11 cellular contexts compared by ENCODE assay signal in the genomic region with DNA sequence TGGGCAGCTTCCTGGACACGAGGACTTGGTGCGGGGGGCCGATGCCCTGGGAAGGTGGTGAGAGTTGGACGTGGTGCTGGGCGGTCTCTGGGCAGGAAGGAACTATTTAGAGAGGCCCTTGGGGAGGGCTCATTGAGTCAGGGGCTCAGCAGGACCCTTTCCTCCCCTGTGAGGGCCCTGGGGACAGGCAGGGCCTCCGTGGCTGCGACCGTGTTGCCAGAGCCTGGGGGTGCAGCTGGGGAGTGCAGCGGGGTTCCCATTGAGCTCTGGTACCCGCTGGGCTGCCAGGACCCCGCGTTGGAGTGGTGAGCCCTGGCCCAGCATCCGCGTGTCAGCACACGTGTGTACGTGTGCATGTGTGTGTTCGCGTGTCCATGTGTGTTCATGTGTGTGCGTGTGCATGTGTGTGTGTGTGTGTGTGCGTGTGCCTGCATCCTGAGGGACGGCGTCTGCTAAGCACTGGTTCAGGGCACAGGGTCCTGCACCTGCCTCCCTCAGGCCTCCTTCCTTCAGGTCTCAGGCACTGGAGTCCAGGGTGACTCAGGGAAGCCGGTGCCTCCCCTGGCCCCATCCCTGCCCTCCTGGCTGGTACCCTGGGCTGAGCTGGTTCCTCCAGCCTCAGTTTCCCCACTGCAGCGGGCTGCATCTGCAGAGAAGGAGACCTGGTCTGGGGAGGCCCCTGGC. TPM values are rescaled to one million over a fixed set of nuclear protein-coding genes. Genes with fewer than 3 reads are reported as not detected.
DNase-seq lines count a peak whose midpoint lies in the region; ATAC-seq, FAIRE-seq and TF ChIP-seq lines count a peak whose summit lies in the region.
"Had no signal": no experiment of that assay in that cellular context is flagged by ENCODE, and none has a peak within 500 bp of the region (broad histone marks: within the 10 kb centered on the region; RNA-seq: fewer than 3 reads in every experiment).

No MANE protein-coding gene starts in this region.

- no peak for TF ChIP-seq POLR2A in A549 (IDR thresholded peaks at IDR 0.05; ENCODE audit: low read length)

- H3K9me3 Mint-ChIP-seq in GM23338: no peaks in the 10 kb centered on the region

- no peak overlapping the region for H3K4me3 Mint-ChIP-seq in GM23338

- no peak for TF ChIP-seq EP300 in A549 (IDR thresholded peaks at IDR 0.05)

- H3K9me2 ChIP-seq in DOHH2 (replicated peaks; ENCODE audit: control insufficient read depth, low read length): no peaks in the 10 kb centered on the region
- no peaks in the 10 kb centered on the region for H3K9me2 ChIP-seq in GM23338 (ENCODE audit: insufficient read depth)

- H3K36me3 Mint-ChIP-seq in GM23338 (ENCODE audit: low read depth): no peaks in the 10 kb centered on the region

- H3K27me3 ChIP-seq in DOHH2 (ENCODE audit: control insufficient read depth, low read length) (peaks cover 61% of the 10 kb centered on the region), RWPE2 (ENCODE audit: insufficient read depth, poor library complexity, severe bottlenecking) (no peaks in the 10 kb centered on the region), endocrine pancreas (ENCODE audit: control insufficient read depth, insufficient read depth, low read length) (peaks cover 5% of the 10 kb centered on the region), GM23338 (ENCODE audit: insufficient read depth) (peaks cover 45% of the 10 kb centered on the region)

- H3K4me3 ChIP-seq in A549 (no peak overlapping the region; the same call in 2 of the 3 replicates), DOHH2 (ENCODE audit: low read length) (no peak overlapping the region), RWPE2 (ENCODE audit: severe bottlenecking) (no peak overlapping the region), endocrine pancreas (ENCODE audit: control insufficient read depth, insufficient read depth, low read length) (no peak overlapping the region), GM23338 (no peak overlapping the region)
- H3K4me3 ChIP-seq: SJSA1 had no signal

- peak overlapping the region; percentile 72 for H3K9ac ChIP-seq in endocrine pancreas (ENCODE audit: control insufficient read depth, insufficient read depth, low read length)

- H4K20me1 ChIP-seq in DOHH2 (ENCODE audit: control insufficient read depth, insufficient read depth, low read depth, low read length) (no peaks in the 10 kb centered on the region), GM23338 (replicated peaks; ENCODE audit: insufficient read depth) (no peaks in the 10 kb centered on the region; the same call in 1 of the 2 replicates)

- FAIRE-seq in A549 (lab: Jason Lieb, UNC) (no peak), GM19239 (lab: Jason Lieb, UNC) (no peak)
- FAIRE-seq: colon had no signal

- H3K27ac Mint-ChIP-seq in GM23338: no peak overlapping the region

- peaks cover under 1% of the 10 kb centered on the region; the same call in 1 of the 3 replicates for H3K4me1 Mint-ChIP-seq in GM23338

- CTCF ChIA-PET in A549 (lab: Yijun Ruan, JAX): interaction anchor here (0.6 to 8.8 kb wide), 27 partner anchors 9 to 236 kb away, joined by 3 to 126 read pairs (median 5); partner anchors contain the start of genes AGRN, HES4, ISG15 and PERM1

- H3F3A ChIP-seq in DOHH2 (ENCODE audit: control insufficient read depth, insufficient read depth) (no peaks in the 10 kb centered on the region), GM23338 (replicated peaks; ENCODE audit: low read depth) (0 out of 2 replicates have a peak, but pooled peaks cover 5% of the 10 kb centered on the region)

- H2AFZ ChIP-seq in GM23338: no peak overlapping the region

- POLR2A ChIA-PET in A549 (lab: Yijun Ruan, JAX): interaction anchor here (1.0 kb wide), 2 partner anchors 16 to 62 kb away, joined by 3 to 5 read pairs; no protein-coding TSS in a partner anchor

- WGBS in A549 (ENCODE audit: missing lambda C conversion rate): 73% methylated on average over 18 of the region's 24 CpGs

- H3K27me3 Mint-ChIP-seq in GM23338 (ENCODE audit: insufficient read depth, low read depth, poor library complexity): peaks cover 41% of the 10 kb centered on the region

- H3K36me3 ChIP-seq in DOHH2 (ENCODE audit: control insufficient read depth, low read length) (no peaks in the 10 kb centered on the region), RWPE2 (ENCODE audit: low read depth) (no peaks in the 10 kb centered on the region), endocrine pancreas (ENCODE audit: control insufficient read depth, insufficient read depth, low read length) (no peaks in the 10 kb centered on the region), GM23338 (ENCODE audit: insufficient read depth) (no peaks in the 10 kb centered on the region)
- H3K36me3 ChIP-seq: SJSA1 had no signal

- H3K79me2 ChIP-seq in DOHH2 (ENCODE audit: control insufficient read depth, low read length) (no peaks in the 10 kb centered on the region), GM23338 (replicated peaks; ENCODE audit: insufficient read depth) (no peaks in the 10 kb centered on the region)

- H3K27ac ChIP-seq in A549 (peak overlapping the region; percentile 76 to 88; a peak in 5 of 6 replicates), DOHH2 (ENCODE audit: low read depth, low read length) (no peak overlapping the region), RWPE2 (ENCODE audit: poor library complexity, severe bottlenecking) (peak overlapping the region; percentile 54), GM23338 (ENCODE audit: low read depth) (no peak overlapping the region)
- H3K27ac ChIP-seq: SJSA1 had no signal

- DNase-seq in A549 (ENCODE audit: low read depth in 1 of 2, low spot score in 1 of 2) (no peak), RWPE2 (ENCODE audit: low spot score) (no peak), occipital lobe (lab: John Stamatoyannopoulos, UW) (no peak), GM23338 (ENCODE audit: low spot score) (no peak), GM19239 (ENCODE audit: insufficient read length, low spot score) (no peak)
- DNase-seq in stimulated activated CD4-positive, alpha-beta T cell treated with anti-CD3 and anti-CD28 coated beads, Interleukin-4, amount 100 ng/mL, for 1 hour: no peak

- H3K4me2 ChIP-seq in A549 (peak overlapping the region; percentile 95), DOHH2 (ENCODE audit: low read length) (peak overlapping the region; percentile 14; the same call in 1 of the 2 replicates), GM23338 (no peak overlapping the region)

- peak; percentile 2 to 6; a peak in 3 of 6 replicates for ATAC-seq in A549
- ATAC-seq in RWPE2 (ENCODE audit: low read depth): no peak
- no peak for ATAC-seq in GM23338

- H3K4me1 ChIP-seq in A549 (peaks cover 41% of the 10 kb centered on the region), DOHH2 (ENCODE audit: control insufficient read depth, low read length) (peaks cover 29% of the 10 kb centered on the region), RWPE2 (ENCODE audit: insufficient read depth, poor library complexity, severe bottlenecking) (peaks cover 20% of the 10 kb centered on the region), endocrine pancreas (ENCODE audit: control insufficient read depth, insufficient read depth, low read length) (no peaks in the 10 kb centered on the region), GM23338 (ENCODE audit: insufficient read depth) (peaks cover 11% of the 10 kb centered on the region; the same call in 1 of the 2 replicates)

- H3K9me3 ChIP-seq in A549 (no peaks in the 10 kb centered on the region), DOHH2 (ENCODE audit: control insufficient read depth, insufficient read depth, low read length) (no peaks in the 10 kb centered on the region), RWPE2 (ENCODE audit: severe bottlenecking) (no peaks in the 10 kb centered on the region), endocrine pancreas (ENCODE audit: control insufficient read depth, low read length) (no peaks in the 10 kb centered on the region)
- H3K9me3 ChIP-seq: SJSA1 had no signal

- no peak for TF ChIP-seq RAD21 in A549 (conservative IDR thresholded peaks at IDR 0.05 in 1 of 2, IDR thresholded peaks at IDR 0.05 in 1 of 2)

- TF ChIP-seq CTCF in A549 (IDR thresholded peaks at IDR 0.05) (no peak), DOHH2 (IDR thresholded peaks at IDR 0.05; ENCODE audit: low read depth, low read length, poor library complexity, severe bottlenecking) (no peak), RWPE2 (IDR thresholded peaks at IDR 0.05; ENCODE audit: poor library complexity, severe bottlenecking) (no peak), GM23338 (conservative IDR thresholded peaks at IDR 0.05; ENCODE audit: low read depth in 2 of 2) (no peak)

RNA-seq across cellular contexts. Expression of gene RNF223, which starts 10.7 kb away (rescaled TPM):
- polyA plus RNA-seq in A549 (2011; rRNA removed): not detected in 2 replicates
- polyA plus RNA-seq in A549 (2012; cell fraction: cytosol; rRNA removed): 0.07 and 0.08 TPM in 2 replicates
- 0.12 TPM in 1 of 2 replicates, not detected in the other for polyA plus RNA-seq in A549 (2012; cell fraction: nucleus; rRNA removed)
- 0.08 TPM in 1 of 3 replicates, not detected in the others for polyA plus RNA-seq in A549 (2017; fragmentation: RNase III; extraction: RNeasy Plus Mini Kit Qiagen cat#74134 plus additional on column Dnase treatment)
- 0.08 TPM in 1 of 2 replicates, not detected in the other for polyA minus RNA-seq in A549 (2011; rRNA and poly(A)+ RNA removed)
- total RNA-seq in occipital lobe: not detected
- total RNA-seq in GM23338 (2014; rRNA removed; shearing (Covaris generic)): not detected in 2 replicates
- polyA plus RNA-seq in GM23338 (2016; fragmentation: Nextera tagmentation; extraction: Ambion mirVana): not detected in 2 replicates
- total RNA-seq: mononuclear cell, SJSA1 had no signal

RNA-seq across cellular contexts. Expression of gene AGRN, which starts 43.5 kb away (rescaled TPM):
- 23.9 and 34.9 TPM in 2 replicates for polyA plus RNA-seq in A549 (2011; rRNA removed)
- 54.0 and 72.0 TPM in 2 replicates for polyA plus RNA-seq in A549 (2012; cell fraction: cytosol; rRNA removed)
- 477 and 531 TPM in 2 replicates for polyA plus RNA-seq in A549 (2012; cell fraction: nucleus; rRNA removed)
- 88.0 to 95.3 TPM (median 90.9 TPM) in 3 replicates for polyA plus RNA-seq in A549 (2017; fragmentation: RNase III; extraction: RNeasy Plus Mini Kit Qiagen cat#74134 plus additional on column Dnase treatment)
- polyA minus RNA-seq in A549 (2011; rRNA and poly(A)+ RNA removed): 27.8 and 31.7 TPM in 2 replicates
- total RNA-seq in occipital lobe: 71.9 TPM
- 144 and 185 TPM in 2 replicates for total RNA-seq in GM23338 (2014; rRNA removed; shearing (Covaris generic))
- 12.3 and 13.2 TPM in 2 replicates for polyA plus RNA-seq in GM23338 (2016; fragmentation: Nextera tagmentation; extraction: Ambion mirVana)

RNA-seq across cellular contexts. Expression of gene ISG15, which starts 50.1 kb away (rescaled TPM):
- polyA plus RNA-seq in A549 (2011; rRNA removed) (4.3 and 4.6 TPM in 2 replicates), A549 (2017; fragmentation: RNase III; extraction: RNeasy Plus Mini Kit Qiagen cat#74134 plus additional on column Dnase treatment) (11.2 to 17.6 TPM (median 11.2 TPM) in 3 replicates), GM23338 (2016; fragmentation: Nextera tagmentation; extraction: Ambion mirVana) (101 and 113 TPM in 2 replicates)
- 15.8 and 18.5 TPM in 2 replicates for polyA plus RNA-seq in A549 (2012; cell fraction: cytosol; rRNA removed)
- 21.1 and 23.1 TPM in 2 replicates for polyA plus RNA-seq in A549 (2012; cell fraction: nucleus; rRNA removed)
- polyA minus RNA-seq in A549 (2011; rRNA and poly(A)+ RNA removed): 0.78 and 0.95 TPM in 2 replicates
- total RNA-seq in occipital lobe: 15.0 TPM
- total RNA-seq in GM23338 (2014; rRNA removed; shearing (Covaris generic)): 52.9 and 65.3 TPM in 2 replicates

RNA-seq across cellular contexts. Expression of gene C1orf159, which starts 52.5 kb away (rescaled TPM):
- polyA plus RNA-seq in A549 (2011; rRNA removed) (3.2 and 4.0 TPM in 2 replicates), A549 (2017; fragmentation: RNase III; extraction: RNeasy Plus Mini Kit Qiagen cat#74134 plus additional on column Dnase treatment) (8.8 to 10.4 TPM (median 10.2 TPM) in 3 replicates), GM23338 (2016; fragmentation: Nextera tagmentation; extraction: Ambion mirVana) (9.6 and 9.9 TPM in 2 replicates)
- 12.4 and 20.3 TPM in 2 replicates for polyA plus RNA-seq in A549 (2012; cell fraction: cytosol; rRNA removed)
- 71.3 and 92.0 TPM in 2 replicates for polyA plus RNA-seq in A549 (2012; cell fraction: nucleus; rRNA removed)
- polyA minus RNA-seq in A549 (2011; rRNA and poly(A)+ RNA removed): 1.8 and 2.4 TPM in 2 replicates
- 5.5 TPM for total RNA-seq in occipital lobe
- 21.3 and 21.5 TPM in 2 replicates for total RNA-seq in GM23338 (2014; rRNA removed; shearing (Covaris generic))

Comparison
In these comparisons a context has a peak if more than half of its experiments do, and no peak if none do; other contexts are left out.
1. ATAC-seq: peak in A549 (2 of 2); none in RWPE2 (single experiment) and GM23338 (single experiment).
2. H3K27ac ChIP-seq: peak in A549 (2 of 2) and RWPE2 (single experiment); none in DOHH2 (single experiment) and GM23338 (single experiment).